Comparison of ENCODE assay signal across 8 cellular contexts in genomic region chr3:27713066-27713400, GRCh38. TPM values are rescaled to one million over a fixed set of nuclear protein-coding genes. Genes with fewer than 3 reads are reported as not detected.
A peak's percentile ranks its signal among the peaks of the same experiment; 100 is the strongest.
DNase-seq lines count a peak whose midpoint lies in the region; ATAC-seq and TF ChIP-seq lines count a peak whose summit lies in the region.

No MANE protein-coding gene starts in this region.

- H3K4me3 Mint-ChIP-seq in immature natural killer cell = peak overlapping the region; percentile 97 to 100 (median 99)

- peaks cover 53 to 71% of the 10 kb centered on the region in 2 donors for H3K4me1 Mint-ChIP-seq in immature natural killer cell

- H3K4me3 ChIP-seq in HFF-Myc (replicated peaks; ENCODE audit: low read depth, low read length) (peak overlapping the region; percentile 44), adrenal gland (peak overlapping the region in 3 of 4 donors; percentile 28 to 59 (median 28)), smooth muscle cell (peak overlapping the region; percentile 69)

- H3K27me3 ChIP-seq in adrenal gland (peaks cover 39% of the 10 kb centered on the region), smooth muscle cell (ENCODE audit: low read depth) (peaks cover 79% of the 10 kb centered on the region)

- H3K27ac ChIP-seq in adrenal gland = no peak overlapping the region
- no peak overlapping the region for H3K27ac ChIP-seq in smooth muscle cell (ENCODE audit: low read depth)

- no peaks in the 10 kb centered on the region for H3K9me3 ChIP-seq in adrenal gland (replicated peaks in 1 of 3)
- H3K9me3 ChIP-seq in smooth muscle cell (replicated peaks; ENCODE audit: low read depth) = no peaks in the 10 kb centered on the region

- no peaks in the 10 kb centered on the region for H4K20me1 ChIP-seq in smooth muscle cell (ENCODE audit: low read depth)

- peaks cover 8 to 32% (median 19%) of the 10 kb centered on the region in 3 donors for H3K27me3 Mint-ChIP-seq in immature natural killer cell (ENCODE audit: low read depth in 3 of 3)

- no peak for TF ChIP-seq CTCF in HFF-Myc (IDR thresholded peaks at IDR 0.05; ENCODE audit: low read depth, low read length, missing control alignments)
- no peak for TF ChIP-seq CTCF in adrenal gland (IDR thresholded peaks at IDR 0.05)
- TF ChIP-seq CTCF in smooth muscle cell (IDR thresholded peaks at IDR 0.05; ENCODE audit: borderline replicate concordance, insufficient read depth, poor library complexity, severe bottlenecking) = no peak

- H3K79me2 ChIP-seq in smooth muscle cell (ENCODE audit: low read depth) = no peaks in the 10 kb centered on the region

- no peaks in the 10 kb centered on the region for H3K36me3 ChIP-seq in adrenal gland (replicated peaks in 1 of 2)
- no peaks in the 10 kb centered on the region for H3K36me3 ChIP-seq in smooth muscle cell (ENCODE audit: low read depth)

- ATAC-seq in HG03565 (IDR thresholded peaks at IDR 0.05; ENCODE audit: unreplicated experiment) = no peak

- H2AFZ ChIP-seq in smooth muscle cell (ENCODE audit: low read depth) = peak overlapping the region; percentile 98

- H3F3A ChIP-seq in smooth muscle cell (ENCODE audit: low read depth) = no peaks in the 10 kb centered on the region

- intact Hi-C loops in adrenal gland (cut with DNase I) = loop anchor here (5.0 kb wide), 2 partner anchors 614 to 619 kb away; no protein-coding TSS in a partner anchor

- H3K9ac ChIP-seq in smooth muscle cell (ENCODE audit: low read depth) = no peak overlapping the region

- H3K27ac Mint-ChIP-seq in immature natural killer cell = peak overlapping the region; percentile 90 to 98 (median 97)

- H3K36me3 Mint-ChIP-seq in immature natural killer cell = peaks cover 25 to 29% (median 28%) of the 10 kb centered on the region in 3 donors

- peaks cover 12% of the 10 kb centered on the region in 2 donors for H3K4me1 ChIP-seq in adrenal gland (replicated peaks in 1 of 2)
- peaks cover 22% of the 10 kb centered on the region for H3K4me1 ChIP-seq in smooth muscle cell (ENCODE audit: low read depth)

- 1 to 2% (median 1%) methylated on average over 17 of the region's 17 CpGs for WGBS in adrenal gland, 4 donors
- 1% methylated on average over 17 of the region's 17 CpGs for WGBS in smooth muscle cell (ENCODE audit: low lambda C conversion rate)

- H3K4me2 ChIP-seq in smooth muscle cell = peak overlapping the region; percentile 100

- DNase-seq in HFF-Myc (ENCODE audit: extremely low read depth, low read depth) (no peak), adrenal gland (peak in 2 of 7 donors; percentile 22 to 23), immature natural killer cell (no peak), smooth muscle cell (lab: John Stamatoyannopoulos, UW; ENCODE audit: unreplicated experiment) (no peak), MV-4-11 (lab: John Stamatoyannopoulos, UW) (no peak), SIG-M5 treated with dmso at 0.1 percent for 504 hours (lab: John Stamatoyannopoulos, UW; ENCODE audit: unreplicated experiment) (no peak), NCI-H345 treated with DMSO at 0.1 percent for 48 hours (lab: John Stamatoyannopoulos, UW; ENCODE audit: unreplicated experiment) (no peak)

- TF ChIP-seq POLR2A in adrenal gland (IDR thresholded peaks at IDR 0.05) = no peak

- H3K9me3 Mint-ChIP-seq in immature natural killer cell = no peaks in the 10 kb centered on the region

RNA-seq across cellular contexts. Expression of gene EOMES, which starts 9.1 kb away (rescaled TPM):
- total RNA-seq in adrenal gland (1 to 10 TPM in 1 of 8 donors, under 1 TPM in 7; 0.21 to 1.2 (median 0.45) TPM), smooth muscle cell (not detected in 2 replicates)
- polyA plus RNA-seq in adrenal gland (under 1 TPM; 0.10 to 0.55 (median 0.16) TPM), immature natural killer cell (100 to 1,000 TPM in 2 of 3 donors, 10 to 100 TPM in 1; 96.5 to 189 (median 158) TPM), smooth muscle cell (not detected in 2 replicates)

Comparison
In these comparisons a context has a peak if more than half of its experiments do, and no peak if none do; other contexts are left out.
1. RNA of gene EOMES, which starts 9.1 kb away (polyA plus RNA-seq): 96.5 to 189 TPM in immature natural killer cell; 0.10 to 0.55 TPM in adrenal gland and not detected in smooth muscle cell; every median in the first group is over 10 times any median in the second.
2. Peak in every context shown above with its lines, with median percentiles within 50 percentile points of each other: H3K4me3 ChIP-seq.